8 cellular contexts compared by ENCODE assay signal in the genomic region with DNA sequence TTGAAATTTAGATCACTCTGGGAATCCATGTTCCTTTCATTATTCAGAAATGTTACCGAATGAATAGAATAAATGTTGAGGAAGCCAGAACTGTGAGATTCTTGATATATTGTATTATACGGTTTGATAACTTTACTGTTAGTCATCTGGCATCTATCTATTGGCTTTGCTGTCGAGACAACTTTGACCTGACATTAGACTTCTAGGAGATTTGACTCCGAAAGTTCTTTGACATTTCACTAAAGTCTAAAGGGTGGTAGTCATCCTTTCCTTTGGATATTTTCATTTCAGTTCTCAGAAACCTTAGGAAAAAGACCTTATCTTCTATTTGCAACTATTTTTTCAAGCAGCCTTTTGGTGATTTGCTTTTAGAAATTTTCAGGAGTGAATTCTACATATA. TPM values are rescaled to one million over a fixed set of nuclear protein-coding genes. Genes with fewer than 3 reads are reported as not detected.
DNase-seq lines count a peak whose midpoint lies in the region; ATAC-seq and TF ChIP-seq lines count a peak whose summit lies in the region.

No MANE protein-coding gene starts in this region.

- H3K36me3 ChIP-seq in heart left ventricle (no peaks in the 10 kb centered on the region), uterus (no peaks in the 10 kb centered on the region)

- no peaks in the 10 kb centered on the region for H3K9me3 ChIP-seq in heart left ventricle
- no peaks in the 10 kb centered on the region for H3K9me3 ChIP-seq in uterus

- WGBS in heart left ventricle, 4 donors, result 1 to 3% (median 3%) methylated on average over 4 of the region's 4 CpGs

- DNase-seq in heart left ventricle, result no peak
- DNase-seq in left cardiac atrium, result no peak
- DNase-seq in astrocyte of the hippocampus (ENCODE audit: low read depth, low spot score), result peak; percentile 10
- DNase-seq in medulla oblongata (ENCODE audit: extremely low spot score), result peak; percentile 50
- no peak for DNase-seq in uterus
- DNase-seq in glomerular visceral epithelial cell (ENCODE audit: extremely low spot score), result no peak

- intact Hi-C loops in heart left ventricle (cut with DNase I), result loop anchor here (5.0 to 10.0 kb wide), 16 partner anchors 49 to 637 kb away; partner anchors contain the start of genes NBEAL1 (in 1 of the 10), NOP58 (in 1 of the 10) and SUMO1 (in 1 of the 10)
- intact Hi-C loops in left cardiac atrium (cut with DNase I), result loop anchor here (10.0 kb wide), 2 partner anchors 93 to 117 kb away; no protein-coding TSS in a partner anchor
- intact Hi-C loops in uterus (cut with DNase I; ENCODE audit: low total_unique reads), result no loop called here

- H3K4me1 ChIP-seq in heart left ventricle (peaks cover 0 to 49% (median 31%) of the 10 kb centered on the region in 12 donors), uterus (peaks cover 3 to 7% of the 10 kb centered on the region in 2 donors)

- H3K27ac ChIP-seq in heart left ventricle (peak overlapping the region; percentile 92 to 100 (median 98)), uterus (peak overlapping the region; percentile 98 to 99)

- TF ChIP-seq CTCF in heart left ventricle (IDR thresholded peaks at IDR 0.05), result no peak
- no peak for TF ChIP-seq CTCF in uterus (IDR thresholded peaks at IDR 0.05)

- TF ChIP-seq POLR2A in heart left ventricle (IDR thresholded peaks at IDR 0.05), result no peak
- TF ChIP-seq POLR2A in uterus (IDR thresholded peaks at IDR 0.05), result no peak

- H3K27me3 ChIP-seq in heart left ventricle (no peaks in the 10 kb centered on the region), uterus (no peaks in the 10 kb centered on the region)

- ATAC-seq in heart left ventricle (no peak), left cardiac atrium (no peak), GM18909 (IDR thresholded peaks at IDR 0.05; ENCODE audit: poor library complexity, unreplicated experiment) (no peak), GM21576 (IDR thresholded peaks at IDR 0.05; ENCODE audit: unreplicated experiment) (no peak)

- peak overlapping the region; percentile 64 to 99 (median 85) for H3K4me3 ChIP-seq in heart left ventricle
- H3K4me3 ChIP-seq in uterus, result peak overlapping the region; percentile 84 to 92

RNA-seq across cellular contexts. Expression of gene BMPR2, which starts 1.9 kb away (rescaled TPM):
- total RNA-seq in heart left ventricle, result 10 to 100 TPM; 44.4 to 81.9 (median 66.1) TPM
- 10 to 100 TPM in 1 of 2 donors, 1 to 10 TPM in 1; 9.0 to 17.3 TPM for polyA plus RNA-seq in heart left ventricle
- 10 to 100 TPM; 46.7 to 65.8 TPM for total RNA-seq in left cardiac atrium
- total RNA-seq in uterus, result 100 to 1,000 TPM in 1 of 4 donors, 10 to 100 TPM in 3; 38.7 to 101 (median 62.3) TPM

Comparison
In these comparisons a context has a peak if more than half of its experiments do, and no peak if none do; other contexts are left out.
1. DNase-seq: peak in astrocyte of the hippocampus (single experiment) and medulla oblongata (single experiment); none in heart left ventricle (0 of 5), left cardiac atrium (single experiment), uterus (0 of 2) and glomerular visceral epithelial cell (single experiment).